Comparison of ENCODE assay signal across 24 cellular contexts in genomic region chr12:45646851-45647581, GRCh38.
DNase-seq lines count a peak whose midpoint lies in the region; ATAC-seq, FAIRE-seq and TF ChIP-seq lines count a peak whose summit lies in the region.
"Had no signal": no experiment of that assay in that cellular context is flagged by ENCODE, and none has a peak within 500 bp of the region (broad histone marks: within the 10 kb centered on the region; RNA-seq: fewer than 3 reads in every experiment).

No MANE protein-coding gene starts in this region.

- H3K27ac ChIP-seq in HepG2 (ENCODE audit: extremely low read length, insufficient read depth, low read length) (no peak overlapping the region), right lobe of liver (no peak overlapping the region), KMS-11 (no peak overlapping the region), K562 (ENCODE audit: extremely low read depth, low read depth, low read length) (no peak overlapping the region)
- H3K27ac ChIP-seq: 22Rv1 had no signal

- intact Hi-C loops in HepG2 (cut with micrococcal nuclease; ENCODE audit: unreplicated experiment), result no loop called here
- intact Hi-C loops in right lobe of liver (cut with DNase I), result no loop called here
- intact Hi-C loops in K562 (cut with micrococcal nuclease), result no loop called here

- no peak for TF ChIP-seq EP300 in HepG2 (IDR thresholded peaks at IDR 0.05; ENCODE audit: low read depth in 2 of 2, low read length in 2 of 2)
- no peak for TF ChIP-seq EP300 in HepG2 (CRISPR knock-in tag; IDR thresholded peaks at IDR 0.05; ENCODE audit: borderline replicate concordance)
- TF ChIP-seq EP300 in K562 (IDR thresholded peaks at IDR 0.05; ENCODE audit: low read length), result no peak

- no peak for TF ChIP-seq CTCF in HepG2 (CRISPR knock-in tag; IDR thresholded peaks at IDR 0.05)
- no peak for TF ChIP-seq CTCF in right lobe of liver (IDR thresholded peaks at IDR 0.05)
- no peak for TF ChIP-seq CTCF in KMS-11 (conservative IDR thresholded peaks at IDR 0.05; ENCODE audit: low read depth, low read length)
- no peak for TF ChIP-seq CTCF in K562 (IDR thresholded peaks at IDR 0.05 in 2 of 3, conservative IDR thresholded peaks at IDR 0.05 in 1 of 3; ENCODE audit: insufficient read depth in 2 of 3, low read depth in 1 of 3, low read length in 3 of 3)

- no TSS peak for BruUV-seq in HepG2 (replicated peaks; lab: Mats Ljungman, UMichigan)
- no TSS peak for BruUV-seq in K562 (replicated peaks; lab: Mats Ljungman, UMichigan)

- H3K4me3 ChIP-seq in HepG2 (replicated peaks in 1 of 3; ENCODE audit: insufficient read depth in 1 of 3, low read depth in 2 of 3, low read length in 3 of 3) (no peak overlapping the region), right lobe of liver (no peak overlapping the region), KMS-11 (IDR thresholded peaks at IDR 0.05; ENCODE audit: insufficient read depth, low read depth, low read length) (no peak overlapping the region), K562 (no peak overlapping the region)
- H3K4me3 ChIP-seq: HAP-1 had no signal

- H3K9me1 ChIP-seq in K562 (ENCODE audit: control insufficient read depth, insufficient read depth, low read length), result no peaks in the 10 kb centered on the region

- POLR2A ChIA-PET in HepG2 (lab: Yijun Ruan, JAX), result no interaction called here
- POLR2A ChIA-PET in K562 (lab: Yijun Ruan, JAX), result no interaction called here

- H2AFZ ChIP-seq in HepG2 (ENCODE audit: low read length), result no peak overlapping the region
- no peak overlapping the region for H2AFZ ChIP-seq in KMS-11 (ENCODE audit: low read depth)
- H2AFZ ChIP-seq in K562 (ENCODE audit: low read depth, low read length), result no peak overlapping the region

- H3K9ac ChIP-seq in HepG2 (ENCODE audit: insufficient read depth, low read depth, low read length), result no peak overlapping the region
- no peak overlapping the region for H3K9ac ChIP-seq in KMS-11
- H3K9ac ChIP-seq in K562 (ENCODE audit: insufficient read depth in 1 of 2, low read depth in 2 of 2, low read length in 2 of 2), result no peak overlapping the region

- in situ Hi-C loops in HepG2 (cut with HindIII; ENCODE audit: extremely low pct_ligation_motif_present, low pct_unique_long_range_greater_than_20kb), result no loop called here
- in situ Hi-C loops in K562 (cut with MboI), result no loop called here

- CTCF ChIA-PET in HepG2 (lab: Yijun Ruan, JAX; ENCODE audit: low intra/inter-chr PET ratio, low total read pairs), result no interaction called here
- CTCF ChIA-PET in K562 (lab: Yijun Ruan, JAX; ENCODE audit: low intra/inter-chr PET ratio), result no interaction called here

- peaks cover 0 to 6% of the 10 kb centered on the region in 2 experiments; a peak in 1 of 5 replicates for H3K27me3 ChIP-seq in HepG2 (ENCODE audit: control insufficient read depth in 1 of 2, insufficient read depth in 2 of 2, low read length in 2 of 2)
- H3K27me3 ChIP-seq in right lobe of liver, result no peaks in the 10 kb centered on the region
- H3K27me3 ChIP-seq in KMS-11 (ENCODE audit: insufficient read depth, low read depth), result no peaks in the 10 kb centered on the region
- H3K27me3 ChIP-seq in K562 (ENCODE audit: control insufficient read depth in 2 of 2, insufficient read depth in 2 of 2, low read length in 2 of 2), result peaks cover 3 to 5% of the 10 kb centered on the region in 2 experiments; a peak in 4 of 5 replicates

- DNase-seq in HepG2 (ENCODE audit: low spot score), result no peak
- DNase-seq in right lobe of liver, result no peak
- no peak for DNase-seq in K562 (ENCODE audit: extremely low read depth in 1 of 4, low spot score in 3 of 4)
- DNase-seq in activated gamma-delta T cell treated with Interleukin-2 at 50 U/mL for 16 hours, result no peak
- DNase-seq in NCI-H524 treated with DMSO at 0.1 percent for 48 hours (lab: John Stamatoyannopoulos, UW), result no peak
- DNase-seq in amniotic stem cell (lab: John Stamatoyannopoulos, UW), result no peak
- DNase-seq: ACHN; AML-193; BE2C; Calu3; CD4-positive, alpha-beta memory T cell; COR-L47; DMS53; DMS79 treated with DMSO at 0.1 percent for 48 hours; GOT3; HFFc6 had no signal

- FAIRE-seq in HepG2 (lab: Jason Lieb, UNC), result no peak
- FAIRE-seq in K562 (lab: Jason Lieb, UNC), result no peak
- FAIRE-seq: A204.1, G401.6, GM12892, H54 had no signal

- whole genome bisulfite sequencing in HepG2 (ENCODE audit: low lambda C conversion rate), result 36% methylated on average over 4 of the region's 4 CpGs
- WGBS in right lobe of liver (ENCODE audit: insufficient coverage, low coverage, low lambda C conversion rate, missing lambda C conversion rate), result 82% methylated on average over 4 of the region's 4 CpGs
- 3% methylated on average over 4 of the region's 4 CpGs for WGBS in K562 (ENCODE audit: insufficient coverage, low coverage, missing lambda C conversion rate)

- no peak for ATAC-seq in HepG2
- ATAC-seq in right lobe of liver, result no peak
- no peak for ATAC-seq in K562
- ATAC-seq in GM19463 (IDR thresholded peaks at IDR 0.05; ENCODE audit: unreplicated experiment), result no peak

- no peaks in the 10 kb centered on the region for H3K9me3 ChIP-seq in HepG2 (ENCODE audit: low read length)
- H3K9me3 ChIP-seq in right lobe of liver, result no peaks in the 10 kb centered on the region
- no peaks in the 10 kb centered on the region for H3K9me3 ChIP-seq in K562 (replicated peaks; ENCODE audit: control insufficient read depth, insufficient read depth, low read depth, low read length)
- H3K9me3 ChIP-seq: BE2C, HAP-1 had no signal

- no peak for TF ChIP-seq POLR2A in HepG2 (IDR thresholded peaks at IDR 0.05; ENCODE audit: insufficient read depth in 1 of 2, low read depth in 2 of 2, low read length in 2 of 2)
- TF ChIP-seq POLR2A in right lobe of liver (IDR thresholded peaks at IDR 0.05), result no peak
- TF ChIP-seq POLR2A in K562 (conservative IDR thresholded peaks at IDR 0.05), result no peak

- H4K20me1 ChIP-seq in HepG2 (ENCODE audit: insufficient read depth, low read length), result no peaks in the 10 kb centered on the region
- no peaks in the 10 kb centered on the region for H4K20me1 ChIP-seq in KMS-11 (ENCODE audit: insufficient read depth)
- no peaks in the 10 kb centered on the region for H4K20me1 ChIP-seq in K562 (replicated peaks; ENCODE audit: control insufficient read depth, insufficient read depth, low read length)

- H3K79me2 ChIP-seq in HepG2 (ENCODE audit: insufficient read depth, low read length), result no peaks in the 10 kb centered on the region
- H3K79me2 ChIP-seq in KMS-11 (ENCODE audit: insufficient read depth, low read depth), result no peaks in the 10 kb centered on the region
- H3K79me2 ChIP-seq in K562 (ENCODE audit: control insufficient read depth, insufficient read depth, low read length), result no peaks in the 10 kb centered on the region

- no peak for TF ChIP-seq RAD21 in HepG2 (CRISPR knock-in tag; IDR thresholded peaks at IDR 0.05)
- no peak for TF ChIP-seq RAD21 in K562 (CRISPR knock-in tag; conservative IDR thresholded peaks at IDR 0.05 in 1 of 2, IDR thresholded peaks at IDR 0.05 in 1 of 2)

- H3K4me1 ChIP-seq in HepG2 (ENCODE audit: insufficient read depth, low read length) (0 out of 2 replicates have a peak, but pooled peaks cover 8% of the 10 kb centered on the region), right lobe of liver (peaks cover 0 to 6% (median 0%) of the 10 kb centered on the region in 4 donors), KMS-11 (ENCODE audit: low read depth, poor library complexity, severe bottlenecking) (peaks cover 37% of the 10 kb centered on the region), K562 (replicated peaks in 1 of 2; ENCODE audit: control insufficient read depth in 2 of 2, insufficient read depth in 2 of 2, low read length in 2 of 2) (no peaks in the 10 kb centered on the region)
- H3K4me1 ChIP-seq: BE2C, HAP-1 had no signal

- H3K4me2 ChIP-seq in HepG2 (ENCODE audit: low read depth, low read length), result no peak overlapping the region
- peak overlapping the region; percentile 11; the same call in 1 of the 2 replicates for H3K4me2 ChIP-seq in KMS-11
- no peak overlapping the region for H3K4me2 ChIP-seq in K562 (ENCODE audit: insufficient read depth, low read length)

- H3K36me3 ChIP-seq in HepG2 (replicated peaks in 1 of 2; ENCODE audit: control insufficient read depth in 1 of 2, insufficient read depth in 2 of 2, low read length in 2 of 2) (no peaks in the 10 kb centered on the region), right lobe of liver (no peaks in the 10 kb centered on the region), KMS-11 (ENCODE audit: insufficient read depth) (no peaks in the 10 kb centered on the region), K562 (ENCODE audit: control insufficient read depth, insufficient read depth, low read length) (no peaks in the 10 kb centered on the region)
- H3K36me3 ChIP-seq: BE2C, HAP-1 had no signal

TF ChIP-seq in HepG2, 621 proteins besides CTCF, POLR2A, EP300 and RAD21 (continues in another document):
- TF ChIP-seq IKZF1 (IDR thresholded peaks at IDR 0.05) (no peak), ZNF260 (CRISPR knock-in tag; IDR thresholded peaks at IDR 0.05; ENCODE audit: borderline replicate concordance, low read depth) (no peak), TRIM24 (CRISPR knock-in tag; IDR thresholded peaks at IDR 0.05) (no peak), MAFF (IDR thresholded peaks at IDR 0.05; ENCODE audit: low read depth, low read length) (peak; percentile 77), MED13 (CRISPR knock-in tag; IDR thresholded peaks at IDR 0.05) (no peak), PHF5A (CRISPR knock-in tag; IDR thresholded peaks at IDR 0.05; ENCODE audit: low read depth, unreplicated experiment) (no peak), ZNF383 (CRISPR knock-in tag; IDR thresholded peaks at IDR 0.05; ENCODE audit: borderline replicate concordance) (no peak), ZNF484 (CRISPR knock-in tag; IDR thresholded peaks at IDR 0.05; ENCODE audit: borderline replicate concordance, low read depth) (no peak), MAFK (conservative IDR thresholded peaks at IDR 0.05 in 1 of 2, IDR thresholded peaks at IDR 0.05 in 1 of 2; ENCODE audit: low read length in 2 of 2) (peak; percentile 77 to 93), RORA (CRISPR knock-in tag; IDR thresholded peaks at IDR 0.05) (no peak)

TF ChIP-seq in K562, 482 proteins besides CTCF, POLR2A, EP300 and RAD21 (continues in another document):
- TF ChIP-seq ZNF316 (IDR thresholded peaks at IDR 0.05) (peak; percentile 84), MAFF (IDR thresholded peaks at IDR 0.05; ENCODE audit: low read length) (peak; percentile 73), MAFK (IDR thresholded peaks at IDR 0.05; ENCODE audit: low read length) (peak; percentile 68), MAFG (tag; conservative IDR thresholded peaks at IDR 0.05) (peak; percentile 78)

Comparison
In these comparisons a context has a peak if more than half of its experiments do, and no peak if none do; other contexts are left out.
1. Of the 241 proteins assayed by ChIP-seq in both HepG2 and K562: peak only in HepG2: none; only in K562: MAFG; in both: MAFF and MAFK; in neither: 238.